In genomic region chr3:169662215-169663070, GRCh38 we compare ENCODE assay signal across 1 cellular context.
TF ChIP-seq lines count a peak whose summit lies in the region.

No MANE protein-coding gene starts in this region.

TF ChIP-seq in K562, 482 proteins besides CTCF, POLR2A, EP300 and RAD21 (continued from another document and continues in another):
- TF ChIP-seq, protein P1, sequence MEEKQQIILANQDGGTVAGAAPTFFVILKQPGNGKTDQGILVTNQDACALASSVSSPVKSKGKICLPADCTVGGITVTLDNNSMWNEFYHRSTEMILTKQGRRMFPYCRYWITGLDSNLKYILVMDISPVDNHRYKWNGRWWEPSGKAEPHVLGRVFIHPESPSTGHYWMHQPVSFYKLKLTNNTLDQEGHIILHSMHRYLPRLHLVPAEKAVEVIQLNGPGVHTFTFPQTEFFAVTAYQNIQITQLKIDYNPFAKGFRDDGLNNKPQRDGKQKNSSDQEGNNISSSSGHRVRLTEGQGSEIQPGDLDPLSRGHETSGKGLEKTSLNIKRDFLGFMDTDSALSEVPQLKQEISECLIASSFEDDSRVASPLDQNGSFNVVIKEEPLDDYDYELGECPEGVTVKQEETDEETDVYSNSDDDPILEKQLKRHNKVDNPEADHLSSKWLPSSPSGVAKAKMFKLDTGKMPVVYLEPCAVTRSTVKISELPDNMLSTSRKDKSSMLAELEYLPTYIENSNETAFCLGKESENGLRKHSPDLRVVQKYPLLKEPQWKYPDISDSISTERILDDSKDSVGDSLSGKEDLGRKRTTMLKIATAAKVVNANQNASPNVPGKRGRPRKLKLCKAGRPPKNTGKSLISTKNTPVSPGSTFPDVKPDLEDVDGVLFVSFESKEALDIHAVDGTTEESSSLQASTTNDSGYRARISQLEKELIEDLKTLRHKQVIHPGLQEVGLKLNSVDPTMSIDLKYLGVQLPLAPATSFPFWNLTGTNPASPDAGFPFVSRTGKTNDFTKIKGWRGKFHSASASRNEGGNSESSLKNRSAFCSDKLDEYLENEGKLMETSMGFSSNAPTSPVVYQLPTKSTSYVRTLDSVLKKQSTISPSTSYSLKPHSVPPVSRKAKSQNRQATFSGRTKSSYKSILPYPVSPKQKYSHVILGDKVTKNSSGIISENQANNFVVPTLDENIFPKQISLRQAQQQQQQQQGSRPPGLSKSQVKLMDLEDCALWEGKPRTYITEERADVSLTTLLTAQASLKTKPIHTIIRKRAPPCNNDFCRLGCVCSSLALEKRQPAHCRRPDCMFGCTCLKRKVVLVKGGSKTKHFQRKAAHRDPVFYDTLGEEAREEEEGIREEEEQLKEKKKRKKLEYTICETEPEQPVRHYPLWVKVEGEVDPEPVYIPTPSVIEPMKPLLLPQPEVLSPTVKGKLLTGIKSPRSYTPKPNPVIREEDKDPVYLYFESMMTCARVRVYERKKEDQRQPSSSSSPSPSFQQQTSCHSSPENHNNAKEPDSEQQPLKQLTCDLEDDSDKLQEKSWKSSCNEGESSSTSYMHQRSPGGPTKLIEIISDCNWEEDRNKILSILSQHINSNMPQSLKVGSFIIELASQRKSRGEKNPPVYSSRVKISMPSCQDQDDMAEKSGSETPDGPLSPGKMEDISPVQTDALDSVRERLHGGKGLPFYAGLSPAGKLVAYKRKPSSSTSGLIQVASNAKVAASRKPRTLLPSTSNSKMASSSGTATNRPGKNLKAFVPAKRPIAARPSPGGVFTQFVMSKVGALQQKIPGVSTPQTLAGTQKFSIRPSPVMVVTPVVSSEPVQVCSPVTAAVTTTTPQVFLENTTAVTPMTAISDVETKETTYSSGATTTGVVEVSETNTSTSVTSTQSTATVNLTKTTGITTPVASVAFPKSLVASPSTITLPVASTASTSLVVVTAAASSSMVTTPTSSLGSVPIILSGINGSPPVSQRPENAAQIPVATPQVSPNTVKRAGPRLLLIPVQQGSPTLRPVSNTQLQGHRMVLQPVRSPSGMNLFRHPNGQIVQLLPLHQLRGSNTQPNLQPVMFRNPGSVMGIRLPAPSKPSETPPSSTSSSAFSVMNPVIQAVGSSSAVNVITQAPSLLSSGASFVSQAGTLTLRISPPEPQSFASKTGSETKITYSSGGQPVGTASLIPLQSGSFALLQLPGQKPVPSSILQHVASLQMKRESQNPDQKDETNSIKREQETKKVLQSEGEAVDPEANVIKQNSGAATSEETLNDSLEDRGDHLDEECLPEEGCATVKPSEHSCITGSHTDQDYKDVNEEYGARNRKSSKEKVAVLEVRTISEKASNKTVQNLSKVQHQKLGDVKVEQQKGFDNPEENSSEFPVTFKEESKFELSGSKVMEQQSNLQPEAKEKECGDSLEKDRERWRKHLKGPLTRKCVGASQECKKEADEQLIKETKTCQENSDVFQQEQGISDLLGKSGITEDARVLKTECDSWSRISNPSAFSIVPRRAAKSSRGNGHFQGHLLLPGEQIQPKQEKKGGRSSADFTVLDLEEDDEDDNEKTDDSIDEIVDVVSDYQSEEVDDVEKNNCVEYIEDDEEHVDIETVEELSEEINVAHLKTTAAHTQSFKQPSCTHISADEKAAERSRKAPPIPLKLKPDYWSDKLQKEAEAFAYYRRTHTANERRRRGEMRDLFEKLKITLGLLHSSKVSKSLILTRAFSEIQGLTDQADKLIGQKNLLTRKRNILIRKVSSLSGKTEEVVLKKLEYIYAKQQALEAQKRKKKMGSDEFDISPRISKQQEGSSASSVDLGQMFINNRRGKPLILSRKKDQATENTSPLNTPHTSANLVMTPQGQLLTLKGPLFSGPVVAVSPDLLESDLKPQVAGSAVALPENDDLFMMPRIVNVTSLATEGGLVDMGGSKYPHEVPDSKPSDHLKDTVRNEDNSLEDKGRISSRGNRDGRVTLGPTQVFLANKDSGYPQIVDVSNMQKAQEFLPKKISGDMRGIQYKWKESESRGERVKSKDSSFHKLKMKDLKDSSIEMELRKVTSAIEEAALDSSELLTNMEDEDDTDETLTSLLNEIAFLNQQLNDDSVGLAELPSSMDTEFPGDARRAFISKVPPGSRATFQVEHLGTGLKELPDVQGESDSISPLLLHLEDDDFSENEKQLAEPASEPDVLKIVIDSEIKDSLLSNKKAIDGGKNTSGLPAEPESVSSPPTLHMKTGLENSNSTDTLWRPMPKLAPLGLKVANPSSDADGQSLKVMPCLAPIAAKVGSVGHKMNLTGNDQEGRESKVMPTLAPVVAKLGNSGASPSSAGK (IDR thresholded peaks at IDR 0.05), result no peak
- TF ChIP-seq CBX1 (IDR thresholded peaks at IDR 0.05; ENCODE audit: low read depth) (no peak), ETV5 (CRISPR knock-in tag; IDR thresholded peaks at IDR 0.05; ENCODE audit: low read depth) (no peak), SIN3A (IDR thresholded peaks at IDR 0.05; ENCODE audit: borderline replicate concordance in 2 of 2, control insufficient read depth in 1 of 2, low read depth in 2 of 2, low read length in 2 of 2) (no peak), CXXC5 (CRISPR knock-in tag; IDR thresholded peaks at IDR 0.05) (peak; percentile 51; the same call in 1 of the 2 replicates), PHB2 (IDR thresholded peaks at IDR 0.05; ENCODE audit: low read depth) (no peak), TBL1XR1 (IDR thresholded peaks at IDR 0.05; ENCODE audit: low read length in 2 of 2) (no peak), THAP12 (CRISPR knock-in tag; IDR thresholded peaks at IDR 0.05) (no peak), HNRNPLL (IDR thresholded peaks at IDR 0.05; ENCODE audit: low read depth, low read length, poor library complexity, severe bottlenecking) (peak; percentile 61), TAF7 (tag; IDR thresholded peaks at IDR 0.05) (no peak), MLLT1 (IDR thresholded peaks at IDR 0.05) (no peak), ZNF79 (CRISPR knock-in tag; IDR thresholded peaks at IDR 0.05; ENCODE audit: low read depth) (no peak), RB1 (IDR thresholded peaks at IDR 0.05; ENCODE audit: low read depth) (peak; percentile 50; the same call in 1 of the 2 replicates), CREBBP (IDR thresholded peaks at IDR 0.05; ENCODE audit: low read depth, low read length) (no peak), CTCFL (IDR thresholded peaks at IDR 0.05; ENCODE audit: borderline replicate concordance, insufficient read depth, low read depth, low read length, poor library complexity, severe bottlenecking) (peak; percentile 77), ARHGAP35 (IDR thresholded peaks at IDR 0.05; ENCODE audit: partially characterized antibody) (no peak), MED1 (CRISPR knock-in tag; IDR thresholded peaks at IDR 0.05; ENCODE audit: borderline replicate concordance) (no peak), MAFK (IDR thresholded peaks at IDR 0.05; ENCODE audit: low read length) (no peak)
- TF ChIP-seq, protein P2, sequence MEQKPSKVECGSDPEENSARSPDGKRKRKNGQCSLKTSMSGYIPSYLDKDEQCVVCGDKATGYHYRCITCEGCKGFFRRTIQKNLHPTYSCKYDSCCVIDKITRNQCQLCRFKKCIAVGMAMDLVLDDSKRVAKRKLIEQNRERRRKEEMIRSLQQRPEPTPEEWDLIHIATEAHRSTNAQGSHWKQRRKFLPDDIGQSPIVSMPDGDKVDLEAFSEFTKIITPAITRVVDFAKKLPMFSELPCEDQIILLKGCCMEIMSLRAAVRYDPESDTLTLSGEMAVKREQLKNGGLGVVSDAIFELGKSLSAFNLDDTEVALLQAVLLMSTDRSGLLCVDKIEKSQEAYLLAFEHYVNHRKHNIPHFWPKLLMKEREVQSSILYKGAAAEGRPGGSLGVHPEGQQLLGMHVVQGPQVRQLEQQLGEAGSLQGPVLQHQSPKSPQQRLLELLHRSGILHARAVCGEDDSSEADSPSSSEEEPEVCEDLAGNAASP (IDR thresholded peaks at IDR 0.05), result no peak
- TF ChIP-seq, protein P3, sequence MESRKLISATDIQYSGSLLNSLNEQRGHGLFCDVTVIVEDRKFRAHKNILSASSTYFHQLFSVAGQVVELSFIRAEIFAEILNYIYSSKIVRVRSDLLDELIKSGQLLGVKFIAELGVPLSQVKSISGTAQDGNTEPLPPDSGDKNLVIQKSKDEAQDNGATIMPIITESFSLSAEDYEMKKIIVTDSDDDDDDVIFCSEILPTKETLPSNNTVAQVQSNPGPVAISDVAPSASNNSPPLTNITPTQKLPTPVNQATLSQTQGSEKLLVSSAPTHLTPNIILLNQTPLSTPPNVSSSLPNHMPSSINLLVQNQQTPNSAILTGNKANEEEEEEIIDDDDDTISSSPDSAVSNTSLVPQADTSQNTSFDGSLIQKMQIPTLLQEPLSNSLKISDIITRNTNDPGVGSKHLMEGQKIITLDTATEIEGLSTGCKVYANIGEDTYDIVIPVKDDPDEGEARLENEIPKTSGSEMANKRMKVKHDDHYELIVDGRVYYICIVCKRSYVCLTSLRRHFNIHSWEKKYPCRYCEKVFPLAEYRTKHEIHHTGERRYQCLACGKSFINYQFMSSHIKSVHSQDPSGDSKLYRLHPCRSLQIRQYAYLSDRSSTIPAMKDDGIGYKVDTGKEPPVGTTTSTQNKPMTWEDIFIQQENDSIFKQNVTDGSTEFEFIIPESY (CRISPR knock-in tag; IDR thresholded peaks at IDR 0.05), result no peak
- TF ChIP-seq, protein P4, sequence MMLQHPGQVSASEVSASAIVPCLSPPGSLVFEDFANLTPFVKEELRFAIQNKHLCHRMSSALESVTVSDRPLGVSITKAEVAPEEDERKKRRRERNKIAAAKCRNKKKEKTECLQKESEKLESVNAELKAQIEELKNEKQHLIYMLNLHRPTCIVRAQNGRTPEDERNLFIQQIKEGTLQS (IDR thresholded peaks at IDR 0.05), result no peak
- TF ChIP-seq, protein P4 (CRISPR knock-in tag; conservative IDR thresholded peaks at IDR 0.05), result no peak
- TF ChIP-seq, protein P5, sequence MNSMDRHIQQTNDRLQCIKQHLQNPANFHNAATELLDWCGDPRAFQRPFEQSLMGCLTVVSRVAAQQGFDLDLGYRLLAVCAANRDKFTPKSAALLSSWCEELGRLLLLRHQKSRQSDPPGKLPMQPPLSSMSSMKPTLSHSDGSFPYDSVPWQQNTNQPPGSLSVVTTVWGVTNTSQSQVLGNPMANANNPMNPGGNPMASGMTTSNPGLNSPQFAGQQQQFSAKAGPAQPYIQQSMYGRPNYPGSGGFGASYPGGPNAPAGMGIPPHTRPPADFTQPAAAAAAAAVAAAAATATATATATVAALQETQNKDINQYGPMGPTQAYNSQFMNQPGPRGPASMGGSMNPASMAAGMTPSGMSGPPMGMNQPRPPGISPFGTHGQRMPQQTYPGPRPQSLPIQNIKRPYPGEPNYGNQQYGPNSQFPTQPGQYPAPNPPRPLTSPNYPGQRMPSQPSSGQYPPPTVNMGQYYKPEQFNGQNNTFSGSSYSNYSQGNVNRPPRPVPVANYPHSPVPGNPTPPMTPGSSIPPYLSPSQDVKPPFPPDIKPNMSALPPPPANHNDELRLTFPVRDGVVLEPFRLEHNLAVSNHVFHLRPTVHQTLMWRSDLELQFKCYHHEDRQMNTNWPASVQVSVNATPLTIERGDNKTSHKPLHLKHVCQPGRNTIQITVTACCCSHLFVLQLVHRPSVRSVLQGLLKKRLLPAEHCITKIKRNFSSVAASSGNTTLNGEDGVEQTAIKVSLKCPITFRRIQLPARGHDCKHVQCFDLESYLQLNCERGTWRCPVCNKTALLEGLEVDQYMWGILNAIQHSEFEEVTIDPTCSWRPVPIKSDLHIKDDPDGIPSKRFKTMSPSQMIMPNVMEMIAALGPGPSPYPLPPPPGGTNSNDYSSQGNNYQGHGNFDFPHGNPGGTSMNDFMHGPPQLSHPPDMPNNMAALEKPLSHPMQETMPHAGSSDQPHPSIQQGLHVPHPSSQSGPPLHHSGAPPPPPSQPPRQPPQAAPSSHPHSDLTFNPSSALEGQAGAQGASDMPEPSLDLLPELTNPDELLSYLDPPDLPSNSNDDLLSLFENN (IDR thresholded peaks at IDR 0.05; ENCODE audit: low read depth in 2 of 2, low read length in 2 of 2), result no peak
- TF ChIP-seq, protein P6, sequence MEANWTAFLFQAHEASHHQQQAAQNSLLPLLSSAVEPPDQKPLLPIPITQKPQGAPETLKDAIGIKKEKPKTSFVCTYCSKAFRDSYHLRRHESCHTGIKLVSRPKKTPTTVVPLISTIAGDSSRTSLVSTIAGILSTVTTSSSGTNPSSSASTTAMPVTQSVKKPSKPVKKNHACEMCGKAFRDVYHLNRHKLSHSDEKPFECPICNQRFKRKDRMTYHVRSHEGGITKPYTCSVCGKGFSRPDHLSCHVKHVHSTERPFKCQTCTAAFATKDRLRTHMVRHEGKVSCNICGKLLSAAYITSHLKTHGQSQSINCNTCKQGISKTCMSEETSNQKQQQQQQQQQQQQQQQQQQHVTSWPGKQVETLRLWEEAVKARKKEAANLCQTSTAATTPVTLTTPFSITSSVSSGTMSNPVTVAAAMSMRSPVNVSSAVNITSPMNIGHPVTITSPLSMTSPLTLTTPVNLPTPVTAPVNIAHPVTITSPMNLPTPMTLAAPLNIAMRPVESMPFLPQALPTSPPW (CRISPR knock-in tag; IDR thresholded peaks at IDR 0.05), result peak; percentile 83
